8 cellular contexts compared by ENCODE assay signal in genomic region chr5:171387255-171387969, GRCh38. TPM values are rescaled to one million over a fixed set of nuclear protein-coding genes. Genes with fewer than 3 reads are reported as not detected.
DNase-seq lines count a peak whose midpoint lies in the region; ATAC-seq, FAIRE-seq and TF ChIP-seq lines count a peak whose summit lies in the region.

Gene NPM1, plus strand, starts transcription at chr5:171387849. Its CDS starts 100 bp downstream, at chr5:171387949.

- ATAC-seq in GM18520 (IDR thresholded peaks at IDR 0.05; ENCODE audit: unreplicated experiment) = peak; percentile 67
- ATAC-seq in HG03064 (IDR thresholded peaks at IDR 0.05; ENCODE audit: low read depth, unreplicated experiment) = peak; percentile 73
- ATAC-seq in body of pancreas = peak; percentile 99
- ATAC-seq in sciatic nerve = peak; percentile 98

- no peaks in the 10 kb centered on the region for H3K36me3 ChIP-seq in body of pancreas (replicated peaks in 1 of 2; ENCODE audit: insufficient read depth in 1 of 2, low read depth in 2 of 2)

- H3K27me3 ChIP-seq in body of pancreas = no peaks in the 10 kb centered on the region

- peak within 1 kb of the TSS; percentile 80 to 88 for H3K4me3 ChIP-seq in body of pancreas

- H3K27ac ChIP-seq in 22Rv1 (peak within 1 kb of the TSS; percentile 93), body of pancreas (peak within 1 kb of the TSS; percentile 55 to 91 (median 86))

- no peaks in the 10 kb centered on the region for H3K9me3 ChIP-seq in body of pancreas

- TF ChIP-seq CTCF in 22Rv1 (IDR thresholded peaks at IDR 0.05) (no peak), body of pancreas (IDR thresholded peaks at IDR 0.05) (no peak)

- intact Hi-C loops in body of pancreas (cut with DNase I) = no loop called here
- intact Hi-C loops in sciatic nerve (cut with DNase I) = no loop called here

- peaks cover 29% of the 10 kb centered on the region for H3K4me1 ChIP-seq in body of pancreas

- peak; percentile 88 to 99 (median 99) for TF ChIP-seq POLR2A in body of pancreas (IDR thresholded peaks at IDR 0.05)

- 0 to 1% methylated on average over 37 to 60 of the region's 60 CpGs for WGBS in body of pancreas, 2 donors

- peak; percentile 89 for DNase-seq in NCI-H2107 treated with DMSO at 0.1 percent for 48 hours (lab: John Stamatoyannopoulos, UW; ENCODE audit: unreplicated experiment)
- peak; percentile 97 to 99 (median 98) for DNase-seq in body of pancreas
- DNase-seq in iPS DF 19.7 (ENCODE audit: low read depth, low spot score) = peak; percentile 94
- DNase-seq in sciatic nerve (ENCODE audit: low spot score) = peak; percentile 98

- FAIRE-seq in TTC549 (lab: Jason Lieb, UNC) = peak; percentile 82

RNA-seq across cellular contexts. Expression of gene NPM1, which starts in this region (rescaled TPM):
- total RNA-seq in body of pancreas (100 to 1,000 TPM; 310 to 501 TPM), sciatic nerve (544 TPM)

Comparison
In these comparisons a context has a peak if more than half of its experiments do, and no peak if none do; other contexts are left out.
1. Peak in every context shown above with its lines: DNase-seq, ATAC-seq, H3K4me3 ChIP-seq and H3K27ac ChIP-seq.